Comparison of ENCODE assay signal across 7 cellular contexts in genomic region chr1:19312782-19313635, GRCh38. TPM values are rescaled to one million over a fixed set of nuclear protein-coding genes. Genes with fewer than 3 reads are reported as not detected.
DNase-seq lines count a peak whose midpoint lies in the region; ATAC-seq, FAIRE-seq and TF ChIP-seq lines count a peak whose summit lies in the region.

No MANE protein-coding gene starts in this region.

- H3K9me3 Mint-ChIP-seq in activated CD4-positive, alpha-beta memory T cell treated with anti-CD3 and anti-CD28 coated beads, Interleukin-2, amount 10 ng/mL, durations not matched to agents 7 days and 5 days: no peaks in the 10 kb centered on the region

- FAIRE-seq in small intestine (lab: Jason Lieb, UNC): no peak

- peak overlapping the region; percentile 74 for H2AFZ ChIP-seq in hepatocyte

- H3K4me1 Mint-ChIP-seq in activated CD4-positive, alpha-beta memory T cell treated with anti-CD3 and anti-CD28 coated beads, Interleukin-2, amount 10 ng/mL, durations not matched to agents 7 days and 5 days: peaks cover 46% of the 10 kb centered on the region

- H3K4me3 ChIP-seq in hepatocyte (peak overlapping the region; percentile 84), small intestine (ENCODE audit: low read depth in 1 of 2, low read length in 2 of 2) (peak overlapping the region; percentile 72 to 74)

- no peak for TF ChIP-seq CTCF in hepatocyte (IDR thresholded peaks at IDR 0.05; ENCODE audit: poor library complexity)

- POLR2A ChIA-PET in activated CD4-positive, alpha-beta memory T cell treated with anti-CD3 and anti-CD28 coated beads, Interleukin-2, amount 10 ng/mL, durations not matched to agents 7 days and 5 days (lab: Charles Lee): interaction anchor here (1.1 to 1.6 kb wide), 4 partner anchors 17 to 284 kb away, joined by 3 to 6 read pairs (median 3); partner anchors contain the start of gene MRTO4

- H3K79me2 ChIP-seq in hepatocyte: peaks cover 54% of the 10 kb centered on the region

- no peaks in the 10 kb centered on the region for H3K36me3 Mint-ChIP-seq in activated CD4-positive, alpha-beta memory T cell treated with anti-CD3 and anti-CD28 coated beads, Interleukin-2, amount 10 ng/mL, durations not matched to agents 7 days and 5 days (ENCODE audit: low read depth)

- no peaks in the 10 kb centered on the region for H3K27me3 Mint-ChIP-seq in activated CD4-positive, alpha-beta memory T cell treated with anti-CD3 and anti-CD28 coated beads, Interleukin-2, amount 10 ng/mL, durations not matched to agents 7 days and 5 days

- DNase-seq in activated CD4-positive, alpha-beta memory T cell treated with anti-CD3 and anti-CD28 coated beads, Interleukin-2, amount 10 ng/mL, durations not matched to agents 7 days and 5 days: peak; percentile 31
- DNase-seq in hepatocyte (ENCODE audit: low spot score) (no peak), small intestine (no peak), HuH-7.5 (ENCODE audit: low spot score) (no peak)

- CTCF ChIA-PET in activated CD4-positive, alpha-beta memory T cell treated with anti-CD3 and anti-CD28 coated beads, Interleukin-2, amount 10 ng/mL, durations not matched to agents 7 days and 5 days (lab: Charles Lee): interaction anchor here (0.6 to 1.5 kb wide), 5 partner anchors 9 to 348 kb away, joined by 3 to 7 read pairs (median 3); no protein-coding TSS in a partner anchor

- H3K9me2 ChIP-seq in hepatocyte (replicated peaks; ENCODE audit: insufficient read depth): no peaks in the 10 kb centered on the region

- no peaks in the 10 kb centered on the region for H3K36me3 ChIP-seq in hepatocyte (replicated peaks; ENCODE audit: insufficient read depth, low read depth)
- peaks cover 3 to 8% of the 10 kb centered on the region in 2 donors for H3K36me3 ChIP-seq in small intestine (ENCODE audit: control insufficient read depth in 2 of 2, insufficient read depth in 2 of 2, low read length in 2 of 2)

- no peak overlapping the region for H3K27ac Mint-ChIP-seq in activated CD4-positive, alpha-beta memory T cell treated with anti-CD3 and anti-CD28 coated beads, Interleukin-2, amount 10 ng/mL, durations not matched to agents 7 days and 5 days

- ATAC-seq in GM18502 (IDR thresholded peaks at IDR 0.05; ENCODE audit: poor library complexity, unreplicated experiment) (peak; percentile 18), HG02763 (IDR thresholded peaks at IDR 0.05; ENCODE audit: unreplicated experiment) (peak; percentile 9), HG03139 (IDR thresholded peaks at IDR 0.05; ENCODE audit: unreplicated experiment) (no peak)

- no peaks in the 10 kb centered on the region for H3K27me3 ChIP-seq in hepatocyte
- H3K27me3 ChIP-seq in small intestine (ENCODE audit: control insufficient read depth in 2 of 2, insufficient read depth in 2 of 2, low read length in 2 of 2): no peaks in the 10 kb centered on the region

- peaks cover 5% of the 10 kb centered on the region for H4K20me1 ChIP-seq in hepatocyte (ENCODE audit: insufficient read depth, poor library complexity, severe bottlenecking)

- H3K4me2 ChIP-seq in hepatocyte: peak overlapping the region; percentile 93

- H3K9me3 ChIP-seq in hepatocyte (ENCODE audit: low read depth) (no peaks in the 10 kb centered on the region), small intestine (ENCODE audit: control insufficient read depth, low read depth) (no peaks in the 10 kb centered on the region)

- peak overlapping the region; percentile 79 for H3K4me3 Mint-ChIP-seq in activated CD4-positive, alpha-beta memory T cell treated with anti-CD3 and anti-CD28 coated beads, Interleukin-2, amount 10 ng/mL, durations not matched to agents 7 days and 5 days

- H3K27ac ChIP-seq in hepatocyte: peak overlapping the region; percentile 91
- H3K27ac ChIP-seq in small intestine (ENCODE audit: low read depth in 1 of 2, low read length in 1 of 2): peak overlapping the region; percentile 77 to 80

- peaks cover 5% of the 10 kb centered on the region for H3K4me1 ChIP-seq in hepatocyte (ENCODE audit: insufficient read depth)
- peaks cover 0 to 7% of the 10 kb centered on the region in 2 donors for H3K4me1 ChIP-seq in small intestine (ENCODE audit: control insufficient read depth in 2 of 2, insufficient read depth in 1 of 2, low read depth in 1 of 2, low read length in 1 of 2)

- 42% methylated on average over 20 of the region's 20 CpGs for WGBS in hepatocyte (ENCODE audit: low lambda C conversion rate, missing lambda C conversion rate)
- WGBS in small intestine, 3 donors: 45 to 48% (median 45%) methylated on average over 20 of the region's 20 CpGs

RNA-seq across cellular contexts. Expression of gene SLC66A1, which starts 0.9 kb away (rescaled TPM):
- total RNA-seq in activated CD4-positive, alpha-beta memory T cell treated with anti-CD3 and anti-CD28 coated beads, Interleukin-2, amount 10 ng/mL, durations not matched to agents 7 days and 5 days: 1 to 10 TPM; 6.7 to 6.8 TPM
- 28.2 and 35.2 TPM in 2 replicates for total RNA-seq in hepatocyte
- polyA plus RNA-seq in hepatocyte (34.5 and 39.6 TPM in 2 replicates), small intestine (10 to 100 TPM; 14.6 to 46.7 (median 39.2) TPM)

RNA-seq across cellular contexts. Expression of gene AKR7A2, which starts 1.1 kb away (rescaled TPM):
- total RNA-seq in activated CD4-positive, alpha-beta memory T cell treated with anti-CD3 and anti-CD28 coated beads, Interleukin-2, amount 10 ng/mL, durations not matched to agents 7 days and 5 days: 10 to 100 TPM; 43.0 to 43.9 TPM
- total RNA-seq in hepatocyte: 81.5 and 118 TPM in 2 replicates
- polyA plus RNA-seq in hepatocyte: 108 and 109 TPM in 2 replicates
- polyA plus RNA-seq in small intestine: 100 to 1,000 TPM in 2 of 3 donors, 10 to 100 TPM in 1; 73.2 to 153 (median 147) TPM

RNA-seq across cellular contexts. Expression of gene AKR7A3, which starts 24.4 kb away (rescaled TPM):
- under 1 TPM; 0.20 to 0.48 TPM for total RNA-seq in activated CD4-positive, alpha-beta memory T cell treated with anti-CD3 and anti-CD28 coated beads, Interleukin-2, amount 10 ng/mL, durations not matched to agents 7 days and 5 days
- total RNA-seq in hepatocyte: 1.2 and 2.3 TPM in 2 replicates
- polyA plus RNA-seq in hepatocyte (0.46 and 1.5 TPM in 2 replicates), small intestine (1,000 to 10,000 TPM in 2 of 3 donors, 100 to 1,000 TPM in 1; 249 to 1,138 (median 1,022) TPM)
